Comparison of ENCODE assay signal across 9 cellular contexts in the genomic region with DNA sequence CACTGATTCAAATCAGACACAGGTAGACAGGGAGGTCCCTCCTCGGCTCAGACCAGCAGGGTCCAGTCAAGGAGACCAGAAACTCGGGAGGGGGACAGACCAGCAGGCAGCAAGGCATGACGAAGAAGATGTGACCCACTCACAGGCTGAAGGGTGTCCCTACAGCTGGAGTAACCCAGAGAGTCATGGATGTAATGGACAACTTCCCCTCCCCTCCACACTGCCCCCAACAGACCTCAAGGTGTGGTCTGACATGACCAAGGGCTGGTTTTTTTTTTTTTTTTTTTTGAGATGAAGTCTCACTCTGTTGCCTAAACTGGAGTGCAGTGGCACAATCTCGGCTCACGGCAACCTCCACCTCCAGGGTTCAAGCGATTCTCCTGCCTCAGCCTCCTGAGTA. TPM values are rescaled to one million over a fixed set of nuclear protein-coding genes. Genes with fewer than 3 reads are reported as not detected.
"Had no signal": no experiment of that assay in that cellular context is flagged by ENCODE, and none has a peak within 500 bp of the region (broad histone marks: within the 10 kb centered on the region; RNA-seq: fewer than 3 reads in every experiment).

No MANE protein-coding gene starts in this region.

- H3K4me3 ChIP-seq: GM23248 had no signal

- H3K4me3 Mint-ChIP-seq: H9 had no signal

- FAIRE-seq: H1, H54, HepG2 had no signal

- ATAC-seq: HepG2 had no signal

- DNase-seq: GM23248, H9, HCEC 1CT, IMR-90, KBM-7 had no signal

- H3K9me3 Mint-ChIP-seq: H9 had no signal

RNA-seq across cellular contexts. Expression of a gene that starts 34.1 kb away (rescaled TPM):
- total RNA-seq: HepG2, HT1080 had no signal

RNA-seq across cellular contexts. Expression of a gene that starts 46.3 kb away (rescaled TPM):
- total RNA-seq: HT1080 had no signal

RNA-seq across cellular contexts. Expression of a gene that starts 55.6 kb away (rescaled TPM):
- total RNA-seq: GM23248 had no signal
